In genomic region chr3:122389892-122390291, GRCh38 we compare ENCODE assay signal across 13 cellular contexts. TPM values are rescaled to one million over a fixed set of nuclear protein-coding genes. Genes with fewer than 3 reads are reported as not detected.
A peak's percentile ranks its signal among the peaks of the same experiment; 100 is the strongest.
DNase-seq lines count a peak whose midpoint lies in the region; ATAC-seq and TF ChIP-seq lines count a peak whose summit lies in the region.
"Had no signal": no experiment of that assay in that cellular context is flagged by ENCODE, and none has a peak within 500 bp of the region (broad histone marks: within the 10 kb centered on the region; RNA-seq: fewer than 3 reads in every experiment).

No MANE protein-coding gene starts in this region.

- no peak overlapping the region for H3K9ac ChIP-seq in BLaER1
- no peak overlapping the region for H3K9ac ChIP-seq in liver (ENCODE audit: low read depth in 1 of 2, low read length in 2 of 2)

- peak overlapping the region; percentile 17 for H3K27ac Mint-ChIP-seq in activated CD8-positive, alpha-beta T cell treated with anti-CD3 and anti-CD28 coated beads for 36 hours
- H3K27ac Mint-ChIP-seq in activated CD8-positive, alpha-beta T cell treated with anti-CD3 and anti-CD28 coated beads, Interleukin-2, amount 10 ng/mL, durations not matched to agents 7 days and 5 days: no peak overlapping the region
- no peak overlapping the region for H3K27ac Mint-ChIP-seq in natural killer cell treated with Interleukin-12 subunit alpha and Interleukin-12 subunit beta and Interleukin-15 and Interleukin-18, amount 100 ng/mL, for 72 hours

- no peaks in the 10 kb centered on the region for H3K27me3 ChIP-seq in BLaER1
- no peaks in the 10 kb centered on the region for H3K27me3 ChIP-seq in body of pancreas
- no peaks in the 10 kb centered on the region for H3K27me3 ChIP-seq in liver (ENCODE audit: control insufficient read depth in 4 of 4, insufficient read depth in 4 of 4, low read length in 3 of 4)

- no peak for TF ChIP-seq RAD21 in liver (IDR thresholded peaks at IDR 0.05)

- H3K36me3 Mint-ChIP-seq in activated CD8-positive, alpha-beta T cell treated with anti-CD3 and anti-CD28 coated beads for 36 hours (ENCODE audit: low read depth): peaks cover 49% of the 10 kb centered on the region
- H3K36me3 Mint-ChIP-seq in activated CD8-positive, alpha-beta T cell treated with anti-CD3 and anti-CD28 coated beads, Interleukin-2, amount 10 ng/mL, durations not matched to agents 7 days and 5 days (ENCODE audit: low read depth): peaks cover 36% of the 10 kb centered on the region
- H3K36me3 Mint-ChIP-seq in natural killer cell treated with Interleukin-12 subunit alpha and Interleukin-12 subunit beta and Interleukin-15 and Interleukin-18, amount 100 ng/mL, for 72 hours: no peaks in the 10 kb centered on the region

- H4K20me1 ChIP-seq in BLaER1: peaks cover 6% of the 10 kb centered on the region; the same call in 1 of the 2 replicates

- H3K4me3 ChIP-seq in BLaER1: no peak overlapping the region
- H3K4me3 ChIP-seq in body of pancreas: no peak overlapping the region
- no peak overlapping the region for H3K4me3 ChIP-seq in liver (ENCODE audit: low read depth in 1 of 3, low read length in 3 of 3)

- DNase-seq in activated CD8-positive, alpha-beta T cell treated with anti-CD3 and anti-CD28 coated beads for 36 hours: no peak
- no peak for DNase-seq in activated CD8-positive, alpha-beta T cell treated with anti-CD3 and anti-CD28 coated beads, Interleukin-2, amount 10 ng/mL, durations not matched to agents 7 days and 5 days
- DNase-seq in body of pancreas (no peak), GM03348 (ENCODE audit: low spot score) (no peak), HUDEP-2 (lab: John Stamatoyannopoulos, UW; ENCODE audit: unreplicated experiment in 76 of 76) (no peak)
- DNase-seq in natural killer cell treated with Interleukin-12 subunit alpha and Interleukin-12 subunit beta and Interleukin-15 and Interleukin-18, amount 100 ng/mL, for 72 hours (ENCODE audit: low spot score): no peak
- DNase-seq: CD4-positive, CD25-positive, alpha-beta regulatory T cell; DMS53; GF-D8; HCEC 1CT had no signal

- H3K27me3 Mint-ChIP-seq in activated CD8-positive, alpha-beta T cell treated with anti-CD3 and anti-CD28 coated beads for 36 hours: no peaks in the 10 kb centered on the region
- H3K27me3 Mint-ChIP-seq in activated CD8-positive, alpha-beta T cell treated with anti-CD3 and anti-CD28 coated beads, Interleukin-2, amount 10 ng/mL, durations not matched to agents 7 days and 5 days (ENCODE audit: low read depth): no peaks in the 10 kb centered on the region
- no peaks in the 10 kb centered on the region for H3K27me3 Mint-ChIP-seq in natural killer cell treated with Interleukin-12 subunit alpha and Interleukin-12 subunit beta and Interleukin-15 and Interleukin-18, amount 100 ng/mL, for 72 hours
- H3K27me3 Mint-ChIP-seq: CD4-positive, CD25-positive, alpha-beta regulatory T cell had no signal

- POLR2A ChIA-PET in activated CD8-positive, alpha-beta T cell treated with anti-CD3 and anti-CD28 coated beads for 36 hours (lab: Charles Lee): interaction anchor here (1.0 kb wide), 1 partner anchor 26 kb away, joined by 3 read pairs; the partner anchor contains the start of gene WDR5B
- POLR2A ChIA-PET in activated CD8-positive, alpha-beta T cell treated with anti-CD3 and anti-CD28 coated beads, Interleukin-2, amount 10 ng/mL, durations not matched to agents 7 days and 5 days (lab: Charles Lee): no interaction called here

- ATAC-seq in activated CD8-positive, alpha-beta T cell treated with anti-CD3 and anti-CD28 coated beads for 36 hours: no peak
- ATAC-seq in activated CD8-positive, alpha-beta T cell treated with anti-CD3 and anti-CD28 coated beads, Interleukin-2, amount 10 ng/mL, durations not matched to agents 7 days and 5 days: no peak
- no peak for ATAC-seq in body of pancreas
- no peak for ATAC-seq in natural killer cell treated with Interleukin-12 subunit alpha and Interleukin-12 subunit beta and Interleukin-15 and Interleukin-18, amount 100 ng/mL, for 72 hours

- no peaks in the 10 kb centered on the region for H3K9me3 Mint-ChIP-seq in activated CD8-positive, alpha-beta T cell treated with anti-CD3 and anti-CD28 coated beads for 36 hours
- H3K9me3 Mint-ChIP-seq in activated CD8-positive, alpha-beta T cell treated with anti-CD3 and anti-CD28 coated beads, Interleukin-2, amount 10 ng/mL, durations not matched to agents 7 days and 5 days (ENCODE audit: insufficient read depth): no peaks in the 10 kb centered on the region
- no peaks in the 10 kb centered on the region for H3K9me3 Mint-ChIP-seq in natural killer cell treated with Interleukin-12 subunit alpha and Interleukin-12 subunit beta and Interleukin-15 and Interleukin-18, amount 100 ng/mL, for 72 hours
- H3K9me3 Mint-ChIP-seq: CD4-positive, CD25-positive, alpha-beta regulatory T cell had no signal

- H3K4me1 ChIP-seq in BLaER1 (peaks cover 55% of the 10 kb centered on the region), body of pancreas (peaks cover 82% of the 10 kb centered on the region), liver (ENCODE audit: control insufficient read depth in 4 of 4, insufficient read depth in 4 of 4, low read length in 3 of 4) (peaks cover 8 to 62% (median 49%) of the 10 kb centered on the region in 4 donors)

- peaks cover 50% of the 10 kb centered on the region for H3K4me1 Mint-ChIP-seq in activated CD8-positive, alpha-beta T cell treated with anti-CD3 and anti-CD28 coated beads for 36 hours (ENCODE audit: low read depth)
- peaks cover 39% of the 10 kb centered on the region for H3K4me1 Mint-ChIP-seq in activated CD8-positive, alpha-beta T cell treated with anti-CD3 and anti-CD28 coated beads, Interleukin-2, amount 10 ng/mL, durations not matched to agents 7 days and 5 days (ENCODE audit: low read depth)
- peaks cover 4 to 11% of the 10 kb centered on the region in 2 donors for H3K4me1 Mint-ChIP-seq in natural killer cell treated with Interleukin-12 subunit alpha and Interleukin-12 subunit beta and Interleukin-15 and Interleukin-18, amount 100 ng/mL, for 72 hours (ENCODE audit: low read depth in 2 of 2)

- no peak overlapping the region for H3K27ac ChIP-seq in BLaER1
- H3K27ac ChIP-seq in body of pancreas: peak overlapping the region in 3 of 4 donors; percentile 53 to 76 (median 64)
- peak overlapping the region in 1 of 2 donors; percentile 13 for H3K27ac ChIP-seq in liver (ENCODE audit: low read depth in 1 of 2, low read length in 2 of 2)
- H3K27ac ChIP-seq: 22Rv1 had no signal

- WGBS in body of pancreas, 2 donors: 52 to 64% methylated on average over 4 of the region's 4 CpGs
- WGBS in liver: 36% methylated on average over 4 of the region's 4 CpGs

- H3K9me3 ChIP-seq in BLaER1 (no peaks in the 10 kb centered on the region), body of pancreas (no peaks in the 10 kb centered on the region), liver (ENCODE audit: control insufficient read depth in 4 of 4, low read length in 3 of 4) (no peaks in the 10 kb centered on the region)

- intact Hi-C loops in activated CD8-positive, alpha-beta T cell treated with anti-CD3 and anti-CD28 coated beads for 36 hours (cut with micrococcal nuclease): loop anchor here (10.0 kb wide), 1 partner anchor 405 kb away; the partner anchor contains the start of genes HSPBAP1 and SLC49A4
- intact Hi-C loops in body of pancreas (cut with DNase I): no loop called here

- no peak for TF ChIP-seq CTCF in activated CD8-positive, alpha-beta T cell treated with anti-CD3 and anti-CD28 coated beads for 36 hours (IDR thresholded peaks at IDR 0.05)
- TF ChIP-seq CTCF in body of pancreas (IDR thresholded peaks at IDR 0.05) (no peak), liver (IDR thresholded peaks at IDR 0.05; ENCODE audit: low read depth, low read length, missing input control) (no peak)

- peaks cover 19% of the 10 kb centered on the region; the same call in 1 of the 2 replicates for H3K36me3 ChIP-seq in BLaER1
- H3K36me3 ChIP-seq in body of pancreas (replicated peaks in 1 of 2; ENCODE audit: insufficient read depth in 1 of 2, low read depth in 2 of 2): no peaks in the 10 kb centered on the region
- H3K36me3 ChIP-seq in liver (ENCODE audit: control insufficient read depth in 4 of 4, insufficient read depth in 3 of 4, low read depth in 1 of 4, low read length in 3 of 4): no peaks in the 10 kb centered on the region

- CTCF ChIA-PET in activated CD8-positive, alpha-beta T cell treated with anti-CD3 and anti-CD28 coated beads for 36 hours (lab: Charles Lee): interaction anchor here (0.9 to 2.1 kb wide), 5 partner anchors 26 to 289 kb away, joined by 3 to 11 read pairs (median 3); partner anchors contain the start of gene WDR5B
- CTCF ChIA-PET in activated CD8-positive, alpha-beta T cell treated with anti-CD3 and anti-CD28 coated beads, Interleukin-2, amount 10 ng/mL, durations not matched to agents 7 days and 5 days (lab: Charles Lee): interaction anchor here (0.8 to 5.8 kb wide), 3 partner anchors 18 to 843 kb away, joined by 3 to 53 read pairs (median 3); partner anchors contain the start of gene PARP14

- no peak overlapping the region for H3K4me3 Mint-ChIP-seq in activated CD8-positive, alpha-beta T cell treated with anti-CD3 and anti-CD28 coated beads for 36 hours
- no peak overlapping the region for H3K4me3 Mint-ChIP-seq in activated CD8-positive, alpha-beta T cell treated with anti-CD3 and anti-CD28 coated beads, Interleukin-2, amount 10 ng/mL, durations not matched to agents 7 days and 5 days
- H3K4me3 Mint-ChIP-seq in natural killer cell treated with Interleukin-12 subunit alpha and Interleukin-12 subunit beta and Interleukin-15 and Interleukin-18, amount 100 ng/mL, for 72 hours: no peak overlapping the region
- H3K4me3 Mint-ChIP-seq: CD4-positive, CD25-positive, alpha-beta regulatory T cell had no signal

- H3K4me2 ChIP-seq in BLaER1: peak overlapping the region; percentile 35; the same call in 1 of the 2 replicates

- TF ChIP-seq POLR2A in body of pancreas (IDR thresholded peaks at IDR 0.05): no peak

RNA-seq across cellular contexts. Expression of gene FAM162A, which starts 5.9 kb away (rescaled TPM):
- total RNA-seq in activated CD8-positive, alpha-beta T cell treated with anti-CD3 and anti-CD28 coated beads for 36 hours: 100 to 1,000 TPM; 202 to 204 TPM
- 10 to 100 TPM; 78.0 to 78.4 TPM for total RNA-seq in activated CD8-positive, alpha-beta T cell treated with anti-CD3 and anti-CD28 coated beads, Interleukin-2, amount 10 ng/mL, durations not matched to agents 7 days and 5 days
- total RNA-seq in body of pancreas: 10 to 100 TPM in 1 of 2 donors, 1 to 10 TPM in 1; 8.6 to 24.1 TPM
- 10 to 100 TPM; 16.6 to 17.4 TPM for total RNA-seq in liver
- 100 to 1,000 TPM in 1 of 2 donors, 10 to 100 TPM in 1; 41.7 to 160 TPM for polyA plus RNA-seq in liver
- 10 to 100 TPM; 37.3 to 53.4 TPM for total RNA-seq in natural killer cell treated with Interleukin-12 subunit alpha and Interleukin-12 subunit beta and Interleukin-15 and Interleukin-18, amount 100 ng/mL, for 72 hours

RNA-seq across cellular contexts. Expression of gene MIX23, which starts 6.9 kb away (rescaled TPM):
- 100 to 1,000 TPM; 154 to 168 TPM for total RNA-seq in activated CD8-positive, alpha-beta T cell treated with anti-CD3 and anti-CD28 coated beads for 36 hours
- total RNA-seq in activated CD8-positive, alpha-beta T cell treated with anti-CD3 and anti-CD28 coated beads, Interleukin-2, amount 10 ng/mL, durations not matched to agents 7 days and 5 days: 10 to 100 TPM; 40.0 to 47.3 TPM
- total RNA-seq in body of pancreas: 10 to 100 TPM; 17.6 to 36.6 TPM
- total RNA-seq in liver: 10 to 100 TPM; 14.0 to 17.4 TPM
- polyA plus RNA-seq in liver: 10 to 100 TPM; 16.1 to 19.6 TPM
- 10 to 100 TPM; 48.2 to 59.0 TPM for total RNA-seq in natural killer cell treated with Interleukin-12 subunit alpha and Interleukin-12 subunit beta and Interleukin-15 and Interleukin-18, amount 100 ng/mL, for 72 hours

RNA-seq across cellular contexts. Expression of gene WDR5B, which starts 26.0 kb away (rescaled TPM):
- 1 to 10 TPM; 3.2 to 3.4 TPM for total RNA-seq in activated CD8-positive, alpha-beta T cell treated with anti-CD3 and anti-CD28 coated beads for 36 hours
- 1 to 10 TPM; 4.5 to 5.1 TPM for total RNA-seq in activated CD8-positive, alpha-beta T cell treated with anti-CD3 and anti-CD28 coated beads, Interleukin-2, amount 10 ng/mL, durations not matched to agents 7 days and 5 days
- total RNA-seq in body of pancreas (1 to 10 TPM; 5.6 to 6.2 TPM), liver (1 to 10 TPM; 2.3 to 3.7 TPM)
- polyA plus RNA-seq in liver: 1 to 10 TPM; 1.8 TPM
- total RNA-seq in natural killer cell treated with Interleukin-12 subunit alpha and Interleukin-12 subunit beta and Interleukin-15 and Interleukin-18, amount 100 ng/mL, for 72 hours: 1 to 10 TPM; 4.4 to 5.8 TPM
